In the genomic region with DNA sequence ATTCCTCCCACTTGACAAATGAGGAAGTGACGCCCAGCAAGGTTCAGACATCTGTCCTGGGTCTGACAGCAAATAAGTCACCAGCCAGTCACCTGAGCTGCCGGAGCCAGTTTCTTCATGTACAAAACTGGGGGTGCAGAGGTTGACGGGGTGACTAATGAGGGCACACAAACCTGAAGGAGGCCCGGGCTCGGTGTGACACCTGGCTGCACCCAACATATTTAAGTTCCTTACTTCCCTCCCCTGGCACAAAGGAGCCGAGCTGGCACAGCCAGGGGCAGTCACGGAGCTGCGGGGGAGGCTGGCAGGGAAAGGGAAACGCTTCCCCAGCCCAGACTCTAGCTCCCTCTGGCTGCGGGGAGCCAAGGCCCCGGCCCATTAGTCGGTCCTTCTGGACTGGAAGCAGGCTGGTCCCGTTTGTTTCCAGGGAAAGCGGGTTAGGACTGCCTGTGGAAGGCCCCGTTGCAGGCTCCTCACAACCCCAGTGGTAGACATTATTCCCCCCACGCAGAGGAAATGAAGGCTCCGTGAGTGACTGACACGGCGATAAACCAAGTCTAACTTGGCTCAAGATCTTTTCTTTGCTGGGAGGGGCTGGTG, we compare ENCODE assay signal across 1 cellular context.
TF ChIP-seq lines count a peak whose summit lies in the region.

No MANE protein-coding gene starts in this region.

TF ChIP-seq in GM12878, 131 proteins besides CTCF, POLR2A, EP300 and RAD21 (continued from another document):
- TF ChIP-seq, protein P1, sequence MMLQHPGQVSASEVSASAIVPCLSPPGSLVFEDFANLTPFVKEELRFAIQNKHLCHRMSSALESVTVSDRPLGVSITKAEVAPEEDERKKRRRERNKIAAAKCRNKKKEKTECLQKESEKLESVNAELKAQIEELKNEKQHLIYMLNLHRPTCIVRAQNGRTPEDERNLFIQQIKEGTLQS (IDR thresholded peaks at IDR 0.05; ENCODE audit: borderline replicate concordance, extremely low read depth, low read depth, low read length): no peak
- TF ChIP-seq RELB (IDR thresholded peaks at IDR 0.05; ENCODE audit: low read depth) (peak; percentile 45; the same call in 1 of the 2 replicates), NBN (IDR thresholded peaks at IDR 0.05) (0 out of 2 replicates have a peak, but pooled peaks have one; percentile 40), E2F4 (IDR thresholded peaks at IDR 0.05; ENCODE audit: low read depth, low read length) (no peak), PBX3 (IDR thresholded peaks at IDR 0.05; ENCODE audit: insufficient replicate concordance, low read depth, low read length) (peak; percentile 49), ATF7 (IDR thresholded peaks at IDR 0.05; ENCODE audit: low read depth) (peak; percentile 31; the same call in 1 of the 2 replicates), FOXM1 (IDR thresholded peaks at IDR 0.05; ENCODE audit: low read depth, low read length) (no peak), MTA2 (IDR thresholded peaks at IDR 0.05; ENCODE audit: low read depth) (peak; percentile 50; the same call in 1 of the 2 replicates), BHLHE40 (IDR thresholded peaks at IDR 0.05; ENCODE audit: borderline replicate concordance in 1 of 2, low read depth in 2 of 2, low read length in 1 of 2) (peak; percentile 64 to 83; a peak in 3 of 4 replicates), NKRF (conservative IDR thresholded peaks at IDR 0.05) (no peak), EGR1 (IDR thresholded peaks at IDR 0.05; ENCODE audit: borderline replicate concordance in 1 of 2, low read depth in 2 of 2, low read length in 2 of 2) (peak; percentile 10 to 57; a peak in 2 of 3 replicates), MYC (IDR thresholded peaks at IDR 0.05; ENCODE audit: insufficient read depth, insufficient read length, insufficient replicate concordance, low read length, severe bottlenecking) (no peak), NR2F1 (conservative IDR thresholded peaks at IDR 0.05) (peak; percentile 56; the same call in 1 of the 2 replicates), GATAD2B (conservative IDR thresholded peaks at IDR 0.05; ENCODE audit: low read depth) (peak; percentile 45; the same call in 1 of the 2 replicates), ZNF687 (IDR thresholded peaks at IDR 0.05) (peak; percentile 60), YY1 (IDR thresholded peaks at IDR 0.05; ENCODE audit: low read depth, low read length) (0 out of 2 replicates have a peak, but pooled peaks have one; percentile 29), IKZF2 (IDR thresholded peaks at IDR 0.05) (peak; percentile 59 to 70; a peak in 2 of 4 replicates), MLLT1 (IDR thresholded peaks at IDR 0.05) (no peak), RAD51 (IDR thresholded peaks at IDR 0.05) (peak; percentile 40; the same call in 1 of the 2 replicates), SMARCA5 (IDR thresholded peaks at IDR 0.05) (peak; percentile 28; the same call in 1 of the 2 replicates), SMC3 (IDR thresholded peaks at IDR 0.05; ENCODE audit: borderline replicate concordance, low read length) (peak; percentile 56), EZH2 (IDR thresholded peaks at IDR 0.05; ENCODE audit: borderline replicate concordance, control insufficient read depth, low read depth, low read length) (no peak), POU2F2 (IDR thresholded peaks at IDR 0.05; ENCODE audit: borderline replicate concordance, low read depth, low read length) (no peak; the same call in 2 of the 3 replicates), SPI1 (IDR thresholded peaks at IDR 0.05; ENCODE audit: borderline replicate concordance, insufficient read depth, low read depth, low read length) (peak; percentile 94), POLR2AphosphoS2 (IDR thresholded peaks at IDR 0.05; ENCODE audit: low read depth, low read length) (peak; percentile 44; the same call in 1 of the 2 replicates), RFX5 (IDR thresholded peaks at IDR 0.05; ENCODE audit: low read depth, low read length) (0 out of 2 replicates have a peak, but pooled peaks have one; percentile 31), RB1 (IDR thresholded peaks at IDR 0.05; ENCODE audit: borderline replicate concordance) (0 out of 2 replicates have a peak, but pooled peaks have one; percentile 70), ELK1 (IDR thresholded peaks at IDR 0.05; ENCODE audit: low read depth, low read length) (no peak)
